In the genomic region with DNA sequence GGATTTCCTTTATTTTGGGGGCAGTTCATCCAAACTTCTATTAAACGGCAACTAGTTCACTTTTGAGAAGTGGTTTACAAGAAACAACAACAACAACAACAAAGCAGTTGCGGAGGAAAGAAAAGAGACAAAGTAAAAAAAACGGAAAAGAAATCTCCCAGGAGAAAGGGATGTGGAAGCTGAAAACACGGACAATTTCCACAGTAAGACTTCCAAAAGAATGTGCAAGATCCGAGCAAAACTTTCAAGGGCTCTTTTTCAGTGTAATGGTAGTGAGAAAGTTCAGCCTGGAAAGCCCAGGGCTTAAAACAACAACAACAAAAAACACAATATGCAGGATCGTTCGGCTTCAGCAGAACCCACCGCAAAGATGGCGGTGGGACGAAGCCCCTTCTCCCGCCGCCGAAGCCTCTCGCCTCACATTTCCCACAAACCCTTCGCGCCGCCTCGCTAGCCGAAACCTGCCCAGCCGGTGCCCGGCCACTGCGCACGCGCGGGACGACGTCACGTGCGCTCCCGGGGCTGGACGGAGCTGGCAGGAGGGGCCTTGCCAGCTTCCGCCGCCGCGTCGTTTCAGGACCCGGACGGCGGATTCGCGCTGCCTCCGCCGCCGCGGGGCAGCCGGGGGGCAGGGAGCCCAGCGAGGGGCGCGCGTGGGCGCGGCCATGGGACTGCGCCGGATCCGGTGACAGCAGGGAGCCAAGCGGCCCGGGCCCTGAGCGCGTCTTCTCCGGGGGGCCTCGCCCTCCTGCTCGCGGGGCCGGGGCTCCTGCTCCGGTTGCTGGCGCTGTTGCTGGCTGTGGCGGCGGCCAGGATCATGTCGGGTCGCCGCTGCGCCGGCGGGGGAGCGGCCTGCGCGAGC, we compare ENCODE assay signal across 8 cellular contexts. TPM values are rescaled to one million over a fixed set of nuclear protein-coding genes. Genes with fewer than 3 reads are reported as not detected.
DNase-seq lines count a peak whose midpoint lies in the region; ATAC-seq, FAIRE-seq and TF ChIP-seq lines count a peak whose summit lies in the region.

A gene (plus strand): TSS at position 553 of the 862 bp plus-strand sequence. CDS start 265 bp downstream, at position 818.

- POLR2A ChIA-PET in Caco-2 (lab: Charles Lee), result interaction anchor here (0.6 to 2.0 kb wide), 4 partner anchors 24 to 868 kb away, joined by 3 to 14 read pairs (median 6); a partner anchor contains a TSS
- POLR2A ChIA-PET in H1 (lab: Charles Lee; ENCODE audit: partially characterized antibody), result interaction anchor here (0.7 to 2.1 kb wide), 17 partner anchors 9 to 793 kb away, joined by 3 to 9 read pairs (median 4); a partner anchor contains a TSS

- FAIRE-seq in HTR-8/SVneo (lab: Jason Lieb, UNC) (peak; percentile 99), H1 (lab: Jason Lieb, UNC) (no peak)

- H3K9me3 ChIP-seq in Caco-2, result no peaks in the 10 kb centered on the region
- H3K9me3 ChIP-seq in NT2/D1 (ENCODE audit: insufficient read depth, low read length), result no peaks in the 10 kb centered on the region
- H3K9me3 ChIP-seq in H1 (ENCODE audit: insufficient read depth in 2 of 2, low read depth in 1 of 2, low read length in 1 of 2), result no peaks in the 10 kb centered on the region
- no peaks in the 10 kb centered on the region for H3K9me3 ChIP-seq in mesenchymal stem cell (ENCODE audit: control insufficient read depth, low read length)

- peak; percentile 87 for TF ChIP-seq POLR2A in H1 (IDR thresholded peaks at IDR 0.05; ENCODE audit: control extremely low read depth in 1 of 2, low read depth in 2 of 2, low read length in 2 of 2)

- H3K4me1 Mint-ChIP-seq in Caco-2 (ENCODE audit: low read depth, unreplicated experiment), result peaks cover 37% of the 10 kb centered on the region
- H3K4me1 Mint-ChIP-seq in activated CD8-positive, alpha-beta memory T cell treated with anti-CD3 and anti-CD28 coated beads, Interleukin-2, amount 10 ng/mL, durations not matched to agents 7 days and 5 days, result peaks cover 47% of the 10 kb centered on the region

- H3K27me3 Mint-ChIP-seq in Caco-2 (ENCODE audit: insufficient read depth, unreplicated experiment), result no peaks in the 10 kb centered on the region
- H3K27me3 Mint-ChIP-seq in activated CD8-positive, alpha-beta memory T cell treated with anti-CD3 and anti-CD28 coated beads, Interleukin-2, amount 10 ng/mL, durations not matched to agents 7 days and 5 days, result peaks cover 4% of the 10 kb centered on the region

- H3K4me2 ChIP-seq in H1 (ENCODE audit: insufficient read depth in 1 of 2, low read depth in 2 of 2, low read length in 2 of 2) (peak within 1 kb of the TSS; percentile 71 to 85), mesenchymal stem cell (ENCODE audit: low read length, poor library complexity, severe bottlenecking) (peak within 1 kb of the TSS; percentile 68)

- H3K36me3 Mint-ChIP-seq in Caco-2 (ENCODE audit: insufficient read depth, unreplicated experiment), result peaks cover 52% of the 10 kb centered on the region
- peaks cover 33% of the 10 kb centered on the region for H3K36me3 Mint-ChIP-seq in activated CD8-positive, alpha-beta memory T cell treated with anti-CD3 and anti-CD28 coated beads, Interleukin-2, amount 10 ng/mL, durations not matched to agents 7 days and 5 days

- H3K27ac ChIP-seq in H1 (ENCODE audit: low read depth, low read length) (peak within 1 kb of the TSS; percentile 92), mesenchymal stem cell (ENCODE audit: low read length, poor library complexity, severe bottlenecking) (peak within 1 kb of the TSS; percentile 97)

- H3K4me1 ChIP-seq in Caco-2 (peaks cover 24% of the 10 kb centered on the region), NT2/D1 (ENCODE audit: insufficient read depth, insufficient read length) (no peaks in the 10 kb centered on the region), H1 (replicated peaks in 1 of 4; ENCODE audit: control insufficient read depth in 3 of 4, insufficient read depth in 4 of 4, low read length in 3 of 4) (peaks cover 2 to 13% (median 8%) of the 10 kb centered on the region in 4 experiments), mesenchymal stem cell (ENCODE audit: control insufficient read depth, insufficient read depth, low read depth, low read length) (peaks cover 1% of the 10 kb centered on the region)

- H4K91ac ChIP-seq in H1 (replicated peaks; ENCODE audit: insufficient read length, low read length), result peak within 1 kb of the TSS; percentile 82
- H4K91ac ChIP-seq in mesenchymal stem cell (ENCODE audit: low read length), result peak within 1 kb of the TSS; percentile 78

- H4K8ac ChIP-seq in H1 (ENCODE audit: extremely low read depth, insufficient read depth, low read length) (peak within 1 kb of the TSS; percentile 97; the same call in 1 of the 2 replicates), mesenchymal stem cell (ENCODE audit: low read length) (peak within 1 kb of the TSS; percentile 90)

- H3K4ac ChIP-seq in H1 (replicated peaks; ENCODE audit: insufficient read length, low read depth, low read length) (peak within 1 kb of the TSS; percentile 87), mesenchymal stem cell (ENCODE audit: low read depth in 1 of 2, low read length in 2 of 2) (peak within 1 kb of the TSS; percentile 46 to 99)

- 2% methylated on average over 64 of the region's 77 CpGs; no CpG with 5 or more reads in 1 of the 2 experiments for WGBS in H1 (ENCODE audit: extremely low coverage in 1 of 2, insufficient coverage in 1 of 2, insufficient read length in 1 of 2, insufficient replicate concordance in 2 of 2, low coverage in 1 of 2, low lambda C conversion rate in 2 of 2, missing lambda C conversion rate in 1 of 2), 2 experiments
- WGBS in mesenchymal stem cell, result 0% methylated on average over 55 of the region's 77 CpGs

- peak within 1 kb of the TSS; percentile 52; the same call in 1 of the 2 replicates for H2AFZ ChIP-seq in H1 (ENCODE audit: low read length)
- peak within 1 kb of the TSS; percentile 68 for H2AFZ ChIP-seq in mesenchymal stem cell (ENCODE audit: low read depth, low read length)

- H2BK12ac ChIP-seq in H1 (ENCODE audit: low read depth, low read length) (peak within 1 kb of the TSS; percentile 1; the same call in 1 of the 2 replicates), mesenchymal stem cell (ENCODE audit: low read length in 2 of 2) (peak within 1 kb of the TSS in 1 of 2 experiments; percentile 82)

- peaks cover 22 to 57% of the 10 kb centered on the region in 2 experiments for H3K79me2 ChIP-seq in H1 (ENCODE audit: control insufficient read depth in 1 of 2, insufficient read depth in 2 of 2, low read length in 2 of 2)

- H3K4me3 Mint-ChIP-seq in Caco-2 (ENCODE audit: unreplicated experiment), result peak within 1 kb of the TSS; percentile 96
- peak within 1 kb of the TSS; percentile 92 for H3K4me3 Mint-ChIP-seq in activated CD8-positive, alpha-beta memory T cell treated with anti-CD3 and anti-CD28 coated beads, Interleukin-2, amount 10 ng/mL, durations not matched to agents 7 days and 5 days

- H2AK5ac ChIP-seq in H1 (ENCODE audit: low read depth, low read length) (no peak within 1 kb of the TSS), mesenchymal stem cell (ENCODE audit: low read length, severe bottlenecking) (peak within 1 kb of the TSS; percentile 16)

- H4K20me1 ChIP-seq in H1 (replicated peaks in 1 of 2; ENCODE audit: control insufficient read depth in 1 of 2, insufficient read depth in 2 of 2, low read length in 2 of 2), result peaks cover 10 to 12% of the 10 kb centered on the region in 2 experiments

- no peak within 1 kb of the TSS for H3K23ac ChIP-seq in H1 (ENCODE audit: insufficient read length)
- peak within 1 kb of the TSS in 1 of 2 experiments; percentile 81 for H3K23ac ChIP-seq in mesenchymal stem cell (ENCODE audit: low read length in 2 of 2)

- TF ChIP-seq CTCF in Caco-2 (IDR thresholded peaks at IDR 0.05; ENCODE audit: insufficient read depth in 1 of 2, low read depth in 1 of 2, low read length in 1 of 2, severe bottlenecking in 1 of 2, unreplicated experiment in 1 of 2), result no peak
- no peak for TF ChIP-seq CTCF in H1 (IDR thresholded peaks at IDR 0.05; ENCODE audit: control extremely low read depth in 1 of 3, insufficient read depth in 1 of 3, low read depth in 1 of 3, low read length in 3 of 3)

- H2BK15ac ChIP-seq in H1 (ENCODE audit: low read length) (0 out of 2 replicates have a peak within 1 kb of the TSS, but pooled peaks have one; percentile 18), mesenchymal stem cell (ENCODE audit: low read depth, poor library complexity, severe bottlenecking) (peak within 1 kb of the TSS; percentile 86)

- peaks cover 6% of the 10 kb centered on the region for H3K23me2 ChIP-seq in H1 (ENCODE audit: low read depth, low read length)

- peak within 1 kb of the TSS; percentile 96 for H2BK5ac ChIP-seq in H1 (ENCODE audit: low read depth, low read length)
- H2BK5ac ChIP-seq in mesenchymal stem cell (ENCODE audit: low read depth, low read length, poor library complexity, severe bottlenecking), result peak within 1 kb of the TSS; percentile 68

- peak; percentile 66 for ATAC-seq in GM21367 (IDR thresholded peaks at IDR 0.05; ENCODE audit: unreplicated experiment)
- peak; percentile 82 for ATAC-seq in activated CD8-positive, alpha-beta memory T cell treated with anti-CD3 and anti-CD28 coated beads, Interleukin-2, amount 10 ng/mL, durations not matched to agents 7 days and 5 days

- H3K18ac ChIP-seq in H1 (ENCODE audit: extremely low read depth, low read length) (peak within 1 kb of the TSS; percentile 91), mesenchymal stem cell (ENCODE audit: low read depth in 1 of 2, low read length in 2 of 2) (peak within 1 kb of the TSS; percentile 89 to 99)

- H3K9ac ChIP-seq in NT2/D1 (ENCODE audit: insufficient read length, low read depth) (peak within 1 kb of the TSS; percentile 98), H1 (replicated peaks in 1 of 4; ENCODE audit: extremely low read depth in 1 of 4, low read depth in 3 of 4, low read length in 3 of 4) (peak within 1 kb of the TSS; percentile 89 to 99 (median 96)), mesenchymal stem cell (ENCODE audit: low read length) (peak within 1 kb of the TSS; percentile 92)

- peak within 1 kb of the TSS; percentile 93 for H3K56ac ChIP-seq in H1 (replicated peaks; ENCODE audit: insufficient read length, low read depth, low read length)

- H3K36me3 ChIP-seq in Caco-2 (ENCODE audit: control insufficient read depth, insufficient read depth, low read length) (no peaks in the 10 kb centered on the region), NT2/D1 (ENCODE audit: insufficient read depth, insufficient read length, low read length) (peaks cover 15% of the 10 kb centered on the region), H1 (ENCODE audit: control insufficient read depth in 2 of 4, insufficient read depth in 4 of 4, low read length in 3 of 4) (peaks cover 0 to 6% (median 0%) of the 10 kb centered on the region in 4 experiments; a peak in 3 of 8 replicates), mesenchymal stem cell (ENCODE audit: control insufficient read depth in 1 of 2, insufficient read depth in 2 of 2, low read depth in 1 of 2, low read length in 2 of 2) (peaks cover under 1 to 11% of the 10 kb centered on the region in 2 experiments)

- intact Hi-C loops in Caco-2 (cut with micrococcal nuclease; ENCODE audit: unreplicated experiment), result loop anchor here (1.0 to 5.0 kb wide), 4 partner anchors 15 to 306 kb away; no protein-coding TSS in a partner anchor

- CTCF ChIA-PET in Caco-2 (lab: Charles Lee) (interaction anchor here (1.0 kb wide), 1 partner anchor 39 kb away, joined by 5 read pairs; no protein-coding TSS in a partner anchor), H1 (lab: Charles Lee; ENCODE audit: partially characterized antibody) (interaction anchor here (1.6 kb wide), 1 partner anchor 10 kb away, joined by 6 read pairs; no protein-coding TSS in a partner anchor)
- CTCF ChIA-PET in activated CD8-positive, alpha-beta memory T cell treated with anti-CD3 and anti-CD28 coated beads, Interleukin-2, amount 10 ng/mL, durations not matched to agents 7 days and 5 days (lab: Charles Lee), result interaction anchor here (0.6 to 2.4 kb wide), 5 partner anchors 15 to 918 kb away, joined by 3 to 9 read pairs (median 4); a partner anchor contains a TSS

- peak within 1 kb of the TSS; percentile 83 for H4K5ac ChIP-seq in H1 (ENCODE audit: insufficient read length, low read depth, low read length)

- H3K27me3 ChIP-seq in Caco-2 (replicated peaks; ENCODE audit: control insufficient read depth, insufficient read depth, low read length) (no peaks in the 10 kb centered on the region), NT2/D1 (ENCODE audit: insufficient read depth, insufficient read length) (no peaks in the 10 kb centered on the region), H1 (replicated peaks in 1 of 4; ENCODE audit: control insufficient read depth in 3 of 4, extremely low read depth in 1 of 4, insufficient read depth in 3 of 4, low read length in 3 of 4) (no peaks in the 10 kb centered on the region), mesenchymal stem cell (ENCODE audit: control insufficient read depth in 1 of 2, insufficient read depth in 1 of 2, low read length in 2 of 2) (no peaks in the 10 kb centered on the region)

- H3K14ac ChIP-seq in H1 (ENCODE audit: insufficient read length) (peak within 1 kb of the TSS; percentile 100), mesenchymal stem cell (ENCODE audit: low read length in 2 of 2) (peak within 1 kb of the TSS in 1 of 2 experiments; percentile 93)

- BruUV-seq in Caco-2 (replicated peaks; lab: Mats Ljungman, UMichigan), result TSS peak; percentile 95

- peaks cover under 1% of the 10 kb centered on the region; the same call in 1 of the 2 replicates for H3K79me1 ChIP-seq in H1 (ENCODE audit: low read depth, low read length)
- no peaks in the 10 kb centered on the region for H3K79me1 ChIP-seq in mesenchymal stem cell (replicated peaks; ENCODE audit: low read length, poor library complexity, severe bottlenecking)

- no peaks in the 10 kb centered on the region for H3K9me3 Mint-ChIP-seq in Caco-2 (ENCODE audit: unreplicated experiment)
- no peaks in the 10 kb centered on the region for H3K9me3 Mint-ChIP-seq in activated CD8-positive, alpha-beta memory T cell treated with anti-CD3 and anti-CD28 coated beads, Interleukin-2, amount 10 ng/mL, durations not matched to agents 7 days and 5 days (ENCODE audit: low read depth)

- peak; percentile 95 to 98 for DNase-seq in Caco-2
- DNase-seq in HTR-8/SVneo (ENCODE audit: insufficient read length, low spot score), result peak; percentile 96
- DNase-seq in NT2/D1 (ENCODE audit: low read depth, low spot score), result peak; percentile 91
- peak; percentile 93 for DNase-seq in activated CD8-positive, alpha-beta memory T cell treated with anti-CD3 and anti-CD28 coated beads, Interleukin-2, amount 10 ng/mL, durations not matched to agents 7 days and 5 days
- peak; percentile 90 to 97 for DNase-seq in H1 (ENCODE audit: low read depth in 1 of 2, low spot score in 2 of 2)
- peak; percentile 94 for DNase-seq in mesenchymal stem cell
- DNase-seq in stimulated activated CD8-positive, alpha-beta memory T cell treated with anti-CD3 and anti-CD28 coated beads, Interleukin-12 subunit alpha, Interleukin-12 subunit beta, amount 100 ng/mL, for 24 hours (ENCODE audit: extremely low read depth), result peak; percentile 91

- H2BK120ac ChIP-seq in H1 (replicated peaks; ENCODE audit: low read depth, low read length) (peak within 1 kb of the TSS; percentile 99), mesenchymal stem cell (ENCODE audit: low read depth, low read length) (peak within 1 kb of the TSS; percentile 82)

- H3K27ac Mint-ChIP-seq in Caco-2 (ENCODE audit: unreplicated experiment), result peak within 1 kb of the TSS; percentile 97
- peak within 1 kb of the TSS; percentile 100 for H3K27ac Mint-ChIP-seq in activated CD8-positive, alpha-beta memory T cell treated with anti-CD3 and anti-CD28 coated beads, Interleukin-2, amount 10 ng/mL, durations not matched to agents 7 days and 5 days

- TF ChIP-seq EP300 in H1 (IDR thresholded peaks at IDR 0.05; ENCODE audit: borderline replicate concordance in 1 of 2, low read depth in 2 of 2, low read length in 2 of 2), result no peak

- H2BK20ac ChIP-seq in H1 (ENCODE audit: low read length), result no peak within 1 kb of the TSS

- H3K4me3 ChIP-seq in Caco-2 (ENCODE audit: low read depth, low read length), result peak within 1 kb of the TSS; percentile 98
- H3K4me3 ChIP-seq in NT2/D1 (ENCODE audit: insufficient read length, low read depth), result peak within 1 kb of the TSS; percentile 94
- peak within 1 kb of the TSS; percentile 70 to 96 (median 92) for H3K4me3 ChIP-seq in H1 (ENCODE audit: extremely low read depth in 1 of 4, insufficient read depth in 2 of 4, low read depth in 3 of 4, low read length in 4 of 4)
- peak within 1 kb of the TSS; percentile 97 for H3K4me3 ChIP-seq in mesenchymal stem cell (ENCODE audit: insufficient read depth in 1 of 2, low read depth in 1 of 2, low read length in 2 of 2)

- no peak for TF ChIP-seq RAD21 in H1 (IDR thresholded peaks at IDR 0.05 in 1 of 2, conservative IDR thresholded peaks at IDR 0.05 in 1 of 2; ENCODE audit: low read depth in 2 of 2, low read length in 2 of 2)

RNA-seq across cellular contexts. Expression of the gene that starts here (rescaled TPM):
- 46.7 and 48.5 TPM in 2 replicates for total RNA-seq in Caco-2 (2022)
- total RNA-seq in activated CD8-positive, alpha-beta memory T cell treated with anti-CD3 and anti-CD28 coated beads, Interleukin-2, amount 10 ng/mL, durations not matched to agents 7 days and 5 days, result 10 to 100 TPM; 26.6 to 27.1 TPM
- total RNA-seq in H1 (2021; fragmentation: NEBNext Ultra II Directional; extraction: Animal tissue kit (Norgen Biotek cat#: 25700)), result 71.8 and 73.6 TPM in 2 replicates
- 15.9 and 23.3 TPM in 2 replicates for polyA plus RNA-seq in H1 (2011; rRNA removed)
- 29.5 TPM for polyA plus RNA-seq in H1 (2011; cell fraction: cytosol; rRNA removed)
- polyA plus RNA-seq in H1 (2011; cell fraction: nucleus; rRNA removed), result 18.5 TPM
- 24.4 to 51.4 TPM (median 34.8 TPM) in 4 replicates for polyA plus RNA-seq in H1 (2012, experiment 1 of 2)
- polyA plus RNA-seq in H1 (2012, experiment 2 of 2), result 1.9 TPM
- polyA plus RNA-seq in H1 (2013, experiment 1 of 2), result 30.0 TPM
- 33.5 TPM for polyA plus RNA-seq in H1 (2013, experiment 2 of 2)
- polyA minus RNA-seq in H1 (2011; rRNA and poly(A)+ RNA removed), result 84.8 and 117 TPM in 2 replicates
- 53.6 TPM for polyA minus RNA-seq in H1 (2011; cell fraction: cytosol; rRNA and poly(A)+ RNA removed)
- polyA minus RNA-seq in H1 (2011; cell fraction: nucleus; rRNA and poly(A)+ RNA removed), result 47.9 TPM
- 27.9 TPM for polyA plus RNA-seq in mesenchymal stem cell (2013, experiment 1 of 2)
- polyA plus RNA-seq in mesenchymal stem cell (2013, experiment 2 of 2), result 28.9 TPM

Comparison
In these comparisons a context has a peak if more than half of its experiments do, and no peak if none do; other contexts are left out.
1. Peak in every context shown above with its lines: DNase-seq, ATAC-seq, H3K4me3 ChIP-seq and H3K27ac ChIP-seq.